12 cellular contexts compared by ENCODE assay signal in genomic region chr2:215410932-215411285, GRCh38. TPM values are rescaled to one million over a fixed set of nuclear protein-coding genes. Genes with fewer than 3 reads are reported as not detected.
DNase-seq lines count a peak whose midpoint lies in the region; ATAC-seq and TF ChIP-seq lines count a peak whose summit lies in the region.
"Had no signal": no experiment of that assay in that cellular context is flagged by ENCODE, and none has a peak within 500 bp of the region (broad histone marks: within the 10 kb centered on the region; RNA-seq: fewer than 3 reads in every experiment).

No MANE protein-coding gene starts in this region.

- DNase-seq in GM04504 (ENCODE audit: low read depth): peak; percentile 83
- DNase-seq in RKO (ENCODE audit: low spot score): peak; percentile 68
- DNase-seq in epithelial cell of proximal tubule (ENCODE audit: low read depth): peak; percentile 50
- DNase-seq in skeletal muscle cell (ENCODE audit: low read depth): peak; percentile 77
- DNase-seq in iPS-NIHi7 (ENCODE audit: extremely low spot score): no peak
- DNase-seq in psoas muscle: no peak
- DNase-seq: activated effector memory CD4-positive, alpha-beta T cell treated with Interleukin-2 at 50 U/mL for 16 hours; hippocampal formation; nucleus accumbens had no signal

- no peak overlapping the region for H3K27ac ChIP-seq in psoas muscle
- H3K27ac ChIP-seq: SK-N-MC had no signal

- no peaks in the 10 kb centered on the region for H3K9me3 ChIP-seq in psoas muscle

- intact Hi-C loops in psoas muscle (cut with DNase I): no loop called here

- H3K4me3 ChIP-seq in epithelial cell of proximal tubule (ENCODE audit: low read depth, low read length) (no peak overlapping the region), skeletal muscle cell (ENCODE audit: low read depth, low read length) (no peak overlapping the region), psoas muscle (no peak overlapping the region)
- H3K4me3 ChIP-seq: SK-N-MC had no signal

- H3K4me1 ChIP-seq in psoas muscle: no peaks in the 10 kb centered on the region

- ATAC-seq in psoas muscle: no peak
- no peak for ATAC-seq in activated CD4-positive, CD25-positive, alpha-beta regulatory T cell treated with anti-CD3 and anti-CD28 coated beads, Interleukin-2, amount 50 U/mL, for 24 hours
- no peak for ATAC-seq in GM18502 (IDR thresholded peaks at IDR 0.05; ENCODE audit: poor library complexity, unreplicated experiment)

- WGBS in psoas muscle, 3 donors: 10 to 42% (median 14%) methylated on average over 1 of the region's 1 CpG

- no peaks in the 10 kb centered on the region for H3K27me3 ChIP-seq in psoas muscle (ENCODE audit: insufficient read depth in 3 of 3, low read length in 2 of 3)

- peaks cover 0 to 21% of the 10 kb centered on the region in 2 donors for H3K36me3 ChIP-seq in psoas muscle (ENCODE audit: insufficient read depth in 1 of 2, low read depth in 1 of 2)

- TF ChIP-seq CTCF in epithelial cell of proximal tubule (conservative IDR thresholded peaks at IDR 0.05; ENCODE audit: low read depth, low read length): no peak
- TF ChIP-seq CTCF in psoas muscle (IDR thresholded peaks at IDR 0.05): no peak

RNA-seq across cellular contexts. Expression of gene FN1, which starts 25.0 kb away (rescaled TPM):
- total RNA-seq in epithelial cell of proximal tubule (890 and 962 TPM in 2 replicates), psoas muscle (10 to 100 TPM; 21.3 to 64.3 (median 41.7) TPM)
- 10 to 100 TPM; 16.0 to 44.2 (median 40.3) TPM for polyA plus RNA-seq in psoas muscle

Comparison
In these comparisons a context has a peak if more than half of its experiments do, and no peak if none do; other contexts are left out.
1. DNase-seq: peak in GM04504 (single experiment), RKO (single experiment), epithelial cell of proximal tubule (single experiment) and skeletal muscle cell (single experiment); none in iPS-NIHi7 (single experiment) and psoas muscle (0 of 2).
2. RNA of gene FN1, which starts 25.0 kb away (total RNA-seq): 890 to 962 TPM in epithelial cell of proximal tubule; 21.3 to 64.3 TPM in psoas muscle; every median in the first group is over 10 times any median in the second.